Comparison of ENCODE assay signal across 7 cellular contexts in the genomic region with DNA sequence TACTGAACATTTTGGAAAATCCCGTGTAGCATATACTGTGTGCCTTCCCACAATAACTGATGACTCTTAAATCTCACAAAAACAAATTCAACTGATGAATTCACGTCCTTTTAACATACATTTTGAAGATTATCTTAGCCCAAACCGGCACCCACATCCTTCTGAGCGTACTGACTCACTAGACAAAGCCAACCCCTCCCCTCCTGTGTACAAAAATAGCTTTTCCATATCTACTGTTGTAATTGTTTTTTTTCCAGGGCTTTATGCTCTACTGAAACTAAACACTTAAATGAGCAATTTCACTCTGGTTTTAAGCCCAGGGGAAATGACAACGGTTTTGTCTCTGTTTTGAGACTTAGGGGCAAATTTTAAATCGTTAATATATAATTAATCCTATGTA.
DNase-seq lines count a peak whose midpoint lies in the region; ATAC-seq and TF ChIP-seq lines count a peak whose summit lies in the region.

No MANE protein-coding gene starts in this region.

- peaks cover 44% of the 10 kb centered on the region for H3K4me1 ChIP-seq in Loucy (ENCODE audit: insufficient read depth, low read length, poor library complexity, severe bottlenecking)

- no peak for ATAC-seq in GM21526 (IDR thresholded peaks at IDR 0.05; ENCODE audit: low FRiP score, unreplicated experiment)

- H3K4me2 ChIP-seq in Loucy (ENCODE audit: low read depth, low read length, poor library complexity, severe bottlenecking): no peak overlapping the region

- CTCF ChIA-PET in activated CD4-positive, alpha-beta memory T cell treated with anti-CD3 and anti-CD28 coated beads, Interleukin-2, amount 10 ng/mL, durations not matched to agents 7 days and 5 days (lab: Charles Lee): interaction anchor here (0.7 to 2.8 kb wide), 10 partner anchors 17 to 468 kb away, joined by 3 to 31 read pairs (median 3); a partner anchor contains a TSS

- H3K36me3 ChIP-seq in Loucy (ENCODE audit: insufficient read depth, low read length): no peaks in the 10 kb centered on the region

- H3K79me2 ChIP-seq in Loucy (ENCODE audit: insufficient read depth, low read length): no peaks in the 10 kb centered on the region

- peak; percentile 68 for DNase-seq in activated CD4-positive, alpha-beta memory T cell treated with anti-CD3 and anti-CD28 coated beads, Interleukin-2, amount 10 ng/mL, durations not matched to agents 7 days and 5 days
- DNase-seq in glutamatergic neuron: no peak
- DNase-seq in GOT3 (lab: John Stamatoyannopoulos, UW): no peak
- no peak for DNase-seq in iPS-NIHi7 (ENCODE audit: extremely low spot score)

- H4K20me1 ChIP-seq in Loucy (ENCODE audit: insufficient read depth, low read length, poor library complexity, severe bottlenecking): no peaks in the 10 kb centered on the region

- H3K4me3 ChIP-seq in Loucy (ENCODE audit: low read length, poor library complexity, severe bottlenecking): no peak overlapping the region

- H3K27ac Mint-ChIP-seq in activated CD4-positive, alpha-beta memory T cell treated with anti-CD3 and anti-CD28 coated beads, Interleukin-2, amount 10 ng/mL, durations not matched to agents 7 days and 5 days: peak overlapping the region; percentile 100
- H3K27ac Mint-ChIP-seq in glutamatergic neuron (ENCODE audit: unreplicated experiment): peak overlapping the region; percentile 100
- H3K27ac Mint-ChIP-seq in stimulated activated naive CD8-positive, alpha-beta T cell treated with anti-CD3 and anti-CD28 coated beads, Interleukin-15, Interleukin-2, amounts not matched to agents 100 ng/mL and 50 ng/mL, for 24 hours: peak overlapping the region; percentile 95

- no peaks in the 10 kb centered on the region for H3K27me3 Mint-ChIP-seq in activated CD4-positive, alpha-beta memory T cell treated with anti-CD3 and anti-CD28 coated beads, Interleukin-2, amount 10 ng/mL, durations not matched to agents 7 days and 5 days
- H3K27me3 Mint-ChIP-seq in glutamatergic neuron (ENCODE audit: unreplicated experiment): peaks cover 14% of the 10 kb centered on the region
- H3K27me3 Mint-ChIP-seq in stimulated activated naive CD8-positive, alpha-beta T cell treated with anti-CD3 and anti-CD28 coated beads, Interleukin-15, Interleukin-2, amounts not matched to agents 100 ng/mL and 50 ng/mL, for 24 hours: no peaks in the 10 kb centered on the region

- no peaks in the 10 kb centered on the region for H3K9me2 ChIP-seq in Loucy (replicated peaks; ENCODE audit: low read depth, low read length)

- POLR2A ChIA-PET in activated CD4-positive, alpha-beta memory T cell treated with anti-CD3 and anti-CD28 coated beads, Interleukin-2, amount 10 ng/mL, durations not matched to agents 7 days and 5 days (lab: Charles Lee): interaction anchor here (1.0 to 2.3 kb wide), 17 partner anchors 15 to 515 kb away, joined by 3 to 48 read pairs (median 5); a partner anchor contains a TSS

- H3F3A ChIP-seq in Loucy (ENCODE audit: low read depth): no peaks in the 10 kb centered on the region

- no peak overlapping the region; the same call in 1 of the 2 replicates for H2AFZ ChIP-seq in Loucy (ENCODE audit: low read length)

- TF ChIP-seq CTCF in Loucy (conservative IDR thresholded peaks at IDR 0.05; ENCODE audit: low read length): no peak
- TF ChIP-seq CTCF in glutamatergic neuron (IDR thresholded peaks at IDR 0.05; ENCODE audit: partially characterized antibody, unreplicated experiment): no peak

- H3K4me3 Mint-ChIP-seq in activated CD4-positive, alpha-beta memory T cell treated with anti-CD3 and anti-CD28 coated beads, Interleukin-2, amount 10 ng/mL, durations not matched to agents 7 days and 5 days: peak overlapping the region; percentile 55
- peak overlapping the region; percentile 72 for H3K4me3 Mint-ChIP-seq in glutamatergic neuron (ENCODE audit: unreplicated experiment)
- H3K4me3 Mint-ChIP-seq in stimulated activated naive CD8-positive, alpha-beta T cell treated with anti-CD3 and anti-CD28 coated beads, Interleukin-15, Interleukin-2, amounts not matched to agents 100 ng/mL and 50 ng/mL, for 24 hours: peak overlapping the region; percentile 65

- H3K9ac ChIP-seq in Loucy (ENCODE audit: low read depth, low read length, poor library complexity, severe bottlenecking): peak overlapping the region; percentile 76

- H3K4me1 Mint-ChIP-seq in activated CD4-positive, alpha-beta memory T cell treated with anti-CD3 and anti-CD28 coated beads, Interleukin-2, amount 10 ng/mL, durations not matched to agents 7 days and 5 days: peaks cover 47% of the 10 kb centered on the region
- peaks cover 38% of the 10 kb centered on the region for H3K4me1 Mint-ChIP-seq in glutamatergic neuron (ENCODE audit: low read depth, unreplicated experiment)
- H3K4me1 Mint-ChIP-seq in stimulated activated naive CD8-positive, alpha-beta T cell treated with anti-CD3 and anti-CD28 coated beads, Interleukin-15, Interleukin-2, amounts not matched to agents 100 ng/mL and 50 ng/mL, for 24 hours (ENCODE audit: low read depth): peaks cover 57% of the 10 kb centered on the region

- H3K9me3 ChIP-seq in Loucy (ENCODE audit: insufficient read depth, low read depth, low read length): no peaks in the 10 kb centered on the region

- H3K27me3 ChIP-seq in Loucy (ENCODE audit: insufficient read depth, low read length, poor library complexity, severe bottlenecking): no peaks in the 10 kb centered on the region

- H3K9me3 Mint-ChIP-seq in activated CD4-positive, alpha-beta memory T cell treated with anti-CD3 and anti-CD28 coated beads, Interleukin-2, amount 10 ng/mL, durations not matched to agents 7 days and 5 days: peaks cover 11% of the 10 kb centered on the region
- peaks cover 23% of the 10 kb centered on the region for H3K9me3 Mint-ChIP-seq in glutamatergic neuron (ENCODE audit: unreplicated experiment)
- no peaks in the 10 kb centered on the region for H3K9me3 Mint-ChIP-seq in stimulated activated naive CD8-positive, alpha-beta T cell treated with anti-CD3 and anti-CD28 coated beads, Interleukin-15, Interleukin-2, amounts not matched to agents 100 ng/mL and 50 ng/mL, for 24 hours

- peaks cover 28% of the 10 kb centered on the region for H3K36me3 Mint-ChIP-seq in activated CD4-positive, alpha-beta memory T cell treated with anti-CD3 and anti-CD28 coated beads, Interleukin-2, amount 10 ng/mL, durations not matched to agents 7 days and 5 days (ENCODE audit: low read depth)
- no peaks in the 10 kb centered on the region for H3K36me3 Mint-ChIP-seq in glutamatergic neuron (ENCODE audit: unreplicated experiment)
- peaks cover 13% of the 10 kb centered on the region for H3K36me3 Mint-ChIP-seq in stimulated activated naive CD8-positive, alpha-beta T cell treated with anti-CD3 and anti-CD28 coated beads, Interleukin-15, Interleukin-2, amounts not matched to agents 100 ng/mL and 50 ng/mL, for 24 hours (ENCODE audit: low read depth)
